ENCODE assay signal across 8 cellular contexts in the genomic region with DNA sequence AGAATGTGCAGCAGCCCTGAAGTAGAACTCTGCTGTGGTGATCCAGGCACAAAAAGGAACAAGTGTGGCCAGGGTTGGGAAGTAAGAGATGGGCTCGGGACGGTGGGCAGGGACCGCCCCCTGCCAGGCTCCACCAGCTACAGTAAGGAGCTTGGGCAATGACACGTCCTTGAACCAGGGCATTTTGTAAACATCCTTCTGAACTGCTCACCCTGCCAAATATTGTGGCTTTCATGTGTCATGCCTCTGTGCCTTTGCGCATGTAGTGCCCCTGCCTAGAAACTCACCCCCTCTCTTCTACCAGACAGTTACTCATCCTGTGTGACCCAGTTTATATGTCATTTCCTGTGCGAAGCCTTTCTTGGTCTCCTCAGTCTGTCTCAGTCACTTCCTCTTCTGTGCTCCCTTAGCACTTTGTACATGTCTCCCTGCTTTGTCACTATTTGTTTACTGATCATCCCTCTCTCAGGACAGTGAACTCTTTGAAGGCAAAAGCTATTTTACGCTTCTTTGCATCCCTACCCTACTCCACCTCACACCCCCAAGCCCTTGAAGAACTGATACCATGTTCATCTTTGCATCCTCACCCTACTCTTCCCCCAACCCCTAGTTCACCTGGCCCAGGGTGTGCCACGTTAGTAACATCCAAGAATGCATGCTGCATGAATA.
A peak's percentile ranks its signal among the peaks of the same experiment; 100 is the strongest.
DNase-seq lines count a peak whose midpoint lies in the region; ATAC-seq and TF ChIP-seq lines count a peak whose summit lies in the region.

No MANE protein-coding gene starts in this region.

- intact Hi-C loops in PC-3 (cut with micrococcal nuclease), result no loop called here

- peaks cover 7 to 9% of the 10 kb centered on the region in 2 donors for H3K9me3 Mint-ChIP-seq in activated T-cell treated with anti-CD3 and anti-CD28 coated beads, Interleukin-2, amount 50 U/mL, for 72 hours
- no peaks in the 10 kb centered on the region for H3K9me3 Mint-ChIP-seq in mesothelial cell of epicardium

- peak overlapping the region; percentile 65 to 75 for H3K4me3 Mint-ChIP-seq in activated T-cell treated with anti-CD3 and anti-CD28 coated beads, Interleukin-2, amount 50 U/mL, for 72 hours
- H3K4me3 Mint-ChIP-seq in mesothelial cell of epicardium, result no peak overlapping the region

- DNase-seq in PC-3, result peak; percentile 93
- peak; percentile 77 to 81 for DNase-seq in activated T-cell treated with anti-CD3 and anti-CD28 coated beads, Interleukin-2, amount 50 U/mL, for 72 hours
- DNase-seq in glomerular visceral epithelial cell (ENCODE audit: extremely low spot score), result peak; percentile 82
- DNase-seq in stimulated activated CD4-positive, alpha-beta T cell treated with anti-CD3 and anti-CD28 coated beads, Interleukin-15, amount 100 ng/mL, for 48 hours (ENCODE audit: low read depth in 2 of 2), result peak; percentile 65 to 73
- no peak for DNase-seq in cerebellum (ENCODE audit: low spot score)
- DNase-seq in mesothelial cell of epicardium (ENCODE audit: low spot score in 2 of 2, unreplicated experiment in 2 of 2), result no peak

- no peaks in the 10 kb centered on the region for H3K9me3 ChIP-seq in PC-3 (ENCODE audit: low read length)

- H3K36me3 ChIP-seq in PC-3 (ENCODE audit: low read depth, low read length), result no peaks in the 10 kb centered on the region

- H3K9ac ChIP-seq in PC-3 (ENCODE audit: low read length), result peak overlapping the region; percentile 39; the same call in 1 of the 2 replicates

- H3F3A ChIP-seq in PC-3 (ENCODE audit: low read length, unreplicated experiment), result peaks cover 5% of the 10 kb centered on the region

- H3K27me3 Mint-ChIP-seq in activated T-cell treated with anti-CD3 and anti-CD28 coated beads, Interleukin-2, amount 50 U/mL, for 72 hours (ENCODE audit: low read depth), result no peaks in the 10 kb centered on the region
- no peaks in the 10 kb centered on the region for H3K27me3 Mint-ChIP-seq in mesothelial cell of epicardium (ENCODE audit: low read depth)

- H3K4me2 ChIP-seq in PC-3 (ENCODE audit: low read length), result peak overlapping the region; percentile 43

- H4K20me1 ChIP-seq in PC-3 (ENCODE audit: low read length), result no peaks in the 10 kb centered on the region

- H3K27me3 ChIP-seq in PC-3 (ENCODE audit: low read length), result no peaks in the 10 kb centered on the region

- H3K9me2 ChIP-seq in PC-3 (replicated peaks; ENCODE audit: low read length), result no peaks in the 10 kb centered on the region; the same call in 1 of the 2 replicates

- no peak for TF ChIP-seq CTCF in PC-3 (conservative IDR thresholded peaks at IDR 0.05; ENCODE audit: low read depth, low read length)
- TF ChIP-seq CTCF in mesothelial cell of epicardium (IDR thresholded peaks at IDR 0.05; ENCODE audit: unreplicated experiment), result no peak

- BruUV-seq in PC-3 (replicated peaks; lab: Mats Ljungman, UMichigan), result no TSS peak

- POLR2A ChIA-PET in PC-3 (lab: Charles Lee; ENCODE audit: unreplicated experiment), result interaction anchor here (0.6 kb wide), 1 partner anchor 815 kb away, joined by 3 read pairs; no protein-coding TSS in a partner anchor

- no peak overlapping the region for H3K4me3 ChIP-seq in PC-3 (ENCODE audit: low read length)

- peaks cover 63% of the 10 kb centered on the region for H3K4me1 Mint-ChIP-seq in activated T-cell treated with anti-CD3 and anti-CD28 coated beads, Interleukin-2, amount 50 U/mL, for 72 hours (ENCODE audit: low read depth)
- H3K4me1 Mint-ChIP-seq in mesothelial cell of epicardium, result peaks cover 3% of the 10 kb centered on the region

- CTCF ChIA-PET in PC-3 (lab: Charles Lee), result no interaction called here

- H3K27ac Mint-ChIP-seq in activated T-cell treated with anti-CD3 and anti-CD28 coated beads, Interleukin-2, amount 50 U/mL, for 72 hours, result peak overlapping the region; percentile 90
- no peak overlapping the region for H3K27ac Mint-ChIP-seq in mesothelial cell of epicardium

- H2AFZ ChIP-seq in PC-3 (ENCODE audit: low read length), result 0 out of 2 replicates have a peak overlapping the region, but pooled peaks have one; percentile 4

- ATAC-seq in GM18502 (IDR thresholded peaks at IDR 0.05; ENCODE audit: poor library complexity, unreplicated experiment), result peak; percentile 100
- peak; percentile 100 for ATAC-seq in HG02885 (IDR thresholded peaks at IDR 0.05; ENCODE audit: poor library complexity, unreplicated experiment)
- peak; percentile 92 for ATAC-seq in PC-3
- ATAC-seq in activated T-cell treated with anti-CD3 and anti-CD28 coated beads, Interleukin-2, amount 50 U/mL, for 72 hours (replicated peaks in 1 of 2), result peak; percentile 97 to 98

- H3K27ac ChIP-seq in PC-3 (ENCODE audit: low read length), result peak overlapping the region; percentile 88

- H3K4me1 ChIP-seq in PC-3 (ENCODE audit: insufficient read depth, low read length), result peaks cover 50% of the 10 kb centered on the region

- no peaks in the 10 kb centered on the region for H3K79me2 ChIP-seq in PC-3 (ENCODE audit: low read length)

- peaks cover 2 to 8% of the 10 kb centered on the region in 2 donors for H3K36me3 Mint-ChIP-seq in activated T-cell treated with anti-CD3 and anti-CD28 coated beads, Interleukin-2, amount 50 U/mL, for 72 hours (ENCODE audit: insufficient read depth in 2 of 2)
- no peaks in the 10 kb centered on the region for H3K36me3 Mint-ChIP-seq in mesothelial cell of epicardium

Comparison
In these comparisons a context has a peak if more than half of its experiments do, and no peak if none do; other contexts are left out.
1. DNase-seq: peak in PC-3 (single experiment), activated T-cell treated with anti-CD3 and anti-CD28 coated beads, Interleukin-2, amount 50 U/mL, for 72 hours (2 of 2), glomerular visceral epithelial cell (single experiment) and stimulated activated CD4-positive, alpha-beta T cell treated with anti-CD3 and anti-CD28 coated beads, Interleukin-15, amount 100 ng/mL, for 48 hours (2 of 2); none in cerebellum (single experiment) and mesothelial cell of epicardium (0 of 2).
2. Peak in every context shown above with its lines, with median percentiles within 50 percentile points of each other: ATAC-seq.